ENCODE assay signal across 17 cellular contexts in the genomic region with DNA sequence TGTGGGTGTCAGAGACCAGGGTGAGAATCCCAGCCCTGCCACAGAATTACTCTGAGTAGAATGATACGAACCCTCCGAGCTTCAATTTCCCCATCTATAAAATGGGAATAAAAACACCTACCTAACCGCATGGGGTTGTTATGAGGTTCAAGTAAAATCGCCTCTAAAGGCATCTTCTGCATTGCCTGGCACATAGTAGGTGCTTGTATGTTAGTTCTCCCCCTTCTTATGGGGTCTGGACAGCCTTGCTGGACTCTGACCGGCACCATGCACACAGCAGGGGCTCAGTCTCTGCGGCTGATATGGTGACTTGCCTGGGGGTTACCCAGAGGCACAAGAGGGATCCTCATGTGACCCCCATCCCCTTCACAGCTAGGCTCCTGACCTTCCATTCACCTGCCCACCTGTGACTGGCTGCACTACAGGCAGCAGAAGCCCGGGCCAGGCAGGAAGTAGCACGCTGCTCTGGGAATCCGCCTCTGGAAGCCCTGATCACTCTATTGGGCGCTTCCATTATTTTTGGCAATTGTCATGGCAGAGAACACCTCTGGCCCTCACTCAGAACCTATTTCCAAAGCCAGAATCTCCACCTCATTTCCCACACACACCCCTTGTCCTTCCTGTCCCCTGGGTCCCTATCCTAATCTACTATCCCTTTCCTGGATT. TPM values are rescaled to one million over a fixed set of nuclear protein-coding genes. Genes with fewer than 3 reads are reported as not detected.
A peak's percentile ranks its signal among the peaks of the same experiment; 100 is the strongest.
DNase-seq lines count a peak whose midpoint lies in the region; ATAC-seq and TF ChIP-seq lines count a peak whose summit lies in the region.
"Had no signal": no experiment of that assay in that cellular context is flagged by ENCODE, and none has a peak within 500 bp of the region (broad histone marks: within the 10 kb centered on the region; RNA-seq: fewer than 3 reads in every experiment).

No MANE protein-coding gene starts in this region.

- H3K27ac ChIP-seq in heart left ventricle = peak overlapping the region; percentile 1 to 91 (median 66)
- H3K27ac ChIP-seq in fibroblast of lung (ENCODE audit: insufficient read depth, low read length) = peak overlapping the region; percentile 87
- H3K27ac ChIP-seq: A549 had no signal

- no peaks in the 10 kb centered on the region for H3K9me3 Mint-ChIP-seq in activated naive CD4-positive, alpha-beta T cell treated with anti-CD3 and anti-CD28 coated beads, Interleukin-2, amount 50 U/mL, for 72 hours
- H3K9me3 Mint-ChIP-seq: central memory CD8-positive, alpha-beta T cell had no signal

- H3K36me3 ChIP-seq in heart left ventricle (no peaks in the 10 kb centered on the region), fibroblast of lung (ENCODE audit: control insufficient read depth, insufficient read depth, low read length) (no peaks in the 10 kb centered on the region), HAP-1 (replicated peaks) (no peaks in the 10 kb centered on the region)

- H3K4me2 ChIP-seq in fibroblast of lung (ENCODE audit: extremely low read depth, insufficient read depth, low read length) = peak overlapping the region; percentile 91
- H3K4me2 ChIP-seq: A549 had no signal

- H3K79me2 ChIP-seq in fibroblast of lung (ENCODE audit: control insufficient read depth, insufficient read depth, low read length) = peaks cover 44% of the 10 kb centered on the region

- H3K4me1 ChIP-seq in heart left ventricle = peaks cover 18 to 87% (median 75%) of the 10 kb centered on the region in 12 donors
- H3K4me1 ChIP-seq in fibroblast of lung (ENCODE audit: control insufficient read depth, extremely low read depth, insufficient read depth, low read length) = peaks cover 41% of the 10 kb centered on the region
- H3K4me1 ChIP-seq in HAP-1 = no peaks in the 10 kb centered on the region; the same call in 1 of the 2 replicates

- H3K4me3 ChIP-seq in heart left ventricle = peak overlapping the region in 3 of 12 donors; percentile 22 to 30 (median 28)
- H3K4me3 ChIP-seq in fibroblast of lung (replicated peaks in 1 of 4; ENCODE audit: control extremely low read depth in 1 of 4, insufficient read depth in 1 of 4, low read depth in 3 of 4, low read length in 4 of 4) = peak overlapping the region in 3 of 4 experiments; percentile 3 to 44 (median 17)
- no peak overlapping the region for H3K4me3 ChIP-seq in HAP-1
- H3K4me3 ChIP-seq: A549 had no signal

- TF ChIP-seq CTCF in heart left ventricle (IDR thresholded peaks at IDR 0.05) = no peak
- no peak for TF ChIP-seq CTCF in fibroblast of lung (conservative IDR thresholded peaks at IDR 0.05 in 1 of 2, IDR thresholded peaks at IDR 0.05 in 1 of 2; ENCODE audit: low read depth in 1 of 2, low read length in 2 of 2)
- no peak for TF ChIP-seq CTCF in omental fat pad (IDR thresholded peaks at IDR 0.05)

- WGBS in heart left ventricle, 4 donors = 67 to 78% (median 75%) methylated on average over 9 to 10 of the region's 10 CpGs

- H3K9me3 ChIP-seq in heart left ventricle (no peaks in the 10 kb centered on the region), fibroblast of lung (ENCODE audit: control insufficient read depth, insufficient read depth, low read depth, low read length) (no peaks in the 10 kb centered on the region), HAP-1 (no peaks in the 10 kb centered on the region)
- H3K9me3 ChIP-seq: A549 had no signal

- DNase-seq in heart left ventricle = peak in 1 of 5 donors; percentile 29
- DNase-seq in cardiac septum (ENCODE audit: low spot score) = no peak
- DNase-seq in fibroblast of lung (ENCODE audit: low read depth in 2 of 2) = no peak
- peak; percentile 61 for DNase-seq in posterior vena cava (ENCODE audit: low spot score)
- no peak for DNase-seq in omental fat pad (ENCODE audit: low spot score)
- no peak for DNase-seq in retina
- DNase-seq in HAP-1 (ENCODE audit: low spot score in 2 of 2) = no peak
- no peak for DNase-seq in activated naive CD4-positive, alpha-beta T cell treated with anti-CD3 and anti-CD28 coated beads, Interleukin-2, amount 50 U/mL, for 72 hours (ENCODE audit: low spot score in 2 of 2)
- DNase-seq: activated CD4-positive, alpha-beta T cell treated with anti-CD3 and anti-CD28 coated beads, Interleukin-2, amount 50 U/mL, for 1 hour; activated effector memory CD4-positive, alpha-beta T cell treated with Interleukin-2 at 50 U/mL for 16 hours; kidney; NCI-H1417; NCI-H526; stimulated activated CD4-positive, alpha-beta T cell treated with anti-CD3 and anti-CD28 coated beads, Interleukin-4, amount 100 ng/mL, for 24 hours; stimulated activated naive CD8-positive, alpha-beta T cell treated with anti-CD3 and anti-CD28 coated beads, Interleukin-15, Interleukin-2, amounts not matched to agents 100 U/mL and 50 U/mL, for 24 hours had no signal

- H3K27ac Mint-ChIP-seq in activated naive CD4-positive, alpha-beta T cell treated with anti-CD3 and anti-CD28 coated beads, Interleukin-2, amount 50 U/mL, for 72 hours = no peak overlapping the region

- in situ Hi-C loops in HAP-1 (cut with MboI; ENCODE audit: low sequenced_read_pairs) = no loop called here

- no peaks in the 10 kb centered on the region for H4K20me1 ChIP-seq in fibroblast of lung (ENCODE audit: control insufficient read depth, extremely low read depth, insufficient read depth, low read length)

- peak in 3 of 4 donors; percentile 10 to 21 (median 13) for ATAC-seq in heart left ventricle
- no peak for ATAC-seq in omental fat pad (ENCODE audit: low FRiP score)
- no peak for ATAC-seq in activated naive CD4-positive, alpha-beta T cell treated with anti-CD3 and anti-CD28 coated beads, Interleukin-2, amount 50 U/mL, for 72 hours
- ATAC-seq: A549; stimulated activated naive CD8-positive, alpha-beta T cell treated with anti-CD3 and anti-CD28 coated beads, Interleukin-15, Interleukin-2, amounts not matched to agents 100 U/mL and 50 U/mL, for 24 hours had no signal

- no peak overlapping the region for H2AFZ ChIP-seq in fibroblast of lung (ENCODE audit: low read length)

- H3K36me3 Mint-ChIP-seq in activated naive CD4-positive, alpha-beta T cell treated with anti-CD3 and anti-CD28 coated beads, Interleukin-2, amount 50 U/mL, for 72 hours = no peaks in the 10 kb centered on the region

- peaks cover 0 to 3% (median 0%) of the 10 kb centered on the region in 9 donors for H3K27me3 ChIP-seq in heart left ventricle
- no peaks in the 10 kb centered on the region for H3K27me3 ChIP-seq in fibroblast of lung (ENCODE audit: control insufficient read depth, insufficient read depth, low read length)
- no peaks in the 10 kb centered on the region; the same call in none of the 2 replicates for H3K27me3 ChIP-seq in HAP-1 (ENCODE audit: low read depth)

- intact Hi-C loops in heart left ventricle (cut with DNase I) (no loop called here), cardiac septum (cut with DNase I) (no loop called here), posterior vena cava (cut with DNase I) (no loop called here)

- H3K9ac ChIP-seq in fibroblast of lung (ENCODE audit: insufficient read depth, low read length) = no peak overlapping the region

- TF ChIP-seq POLR2A in heart left ventricle (IDR thresholded peaks at IDR 0.05) = no peak

RNA-seq across cellular contexts. Expression of a gene that starts 6.0 kb away (rescaled TPM):
- 10 to 100 TPM; 21.8 to 43.4 (median 31.9) TPM for total RNA-seq in heart left ventricle
- polyA plus RNA-seq in heart left ventricle = 10 to 100 TPM; 11.8 to 16.6 TPM
- 45.0 TPM for total RNA-seq in cardiac septum
- total RNA-seq in fibroblast of lung = 26.2 and 33.2 TPM in 2 replicates
- 20.2 and 25.5 TPM in 2 replicates for polyA plus RNA-seq in fibroblast of lung
- 23.5 and 36.1 TPM in 2 replicates for polyA plus RNA-seq in fibroblast of lung (2012)
- polyA minus RNA-seq in fibroblast of lung (ENCODE audit: low replicate concordance) = 41.5 and 48.2 TPM in 2 replicates
- 10 to 100 TPM; 62.6 to 93.6 TPM for total RNA-seq in posterior vena cava
- 10 to 100 TPM; 21.0 to 36.3 (median 22.5) TPM for total RNA-seq in omental fat pad
- 10 to 100 TPM in 1 of 2 donors, 1 to 10 TPM in 1; 8.7 to 13.7 TPM for total RNA-seq in activated naive CD4-positive, alpha-beta T cell treated with anti-CD3 and anti-CD28 coated beads, Interleukin-2, amount 50 U/mL, for 72 hours

Comparison
In these comparisons a context has a peak if more than half of its experiments do, and no peak if none do; other contexts are left out.
1. ATAC-seq: peak in heart left ventricle (3 of 4); none in omental fat pad (single experiment) and activated naive CD4-positive, alpha-beta T cell treated with anti-CD3 and anti-CD28 coated beads, Interleukin-2, amount 50 U/mL, for 72 hours (0 of 2).